Comparison of ENCODE assay signal across 12 cellular contexts in the genomic region with DNA sequence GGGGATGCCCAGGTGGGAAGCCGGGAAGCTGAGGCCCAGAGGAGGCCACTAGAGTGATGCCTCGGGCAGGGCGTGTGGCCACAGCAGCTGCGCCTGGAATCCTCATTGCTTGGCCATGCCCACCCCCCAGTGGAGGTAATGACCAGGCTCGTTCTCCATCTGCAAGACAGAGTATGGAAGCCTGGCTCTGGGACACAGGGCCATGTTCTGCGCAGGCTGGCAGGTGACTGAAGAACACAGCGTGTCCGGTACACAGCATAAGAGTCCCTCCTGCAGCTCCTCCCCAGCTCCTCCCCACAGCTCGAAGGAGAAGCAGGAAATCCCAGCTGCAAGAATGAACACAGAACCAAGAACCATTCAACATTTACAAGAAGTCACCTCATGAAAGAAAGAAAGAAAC.
A peak's percentile ranks its signal among the peaks of the same experiment; 100 is the strongest.
DNase-seq lines count a peak whose midpoint lies in the region; ATAC-seq, FAIRE-seq and TF ChIP-seq lines count a peak whose summit lies in the region.
"Had no signal": no experiment of that assay in that cellular context is flagged by ENCODE, and none has a peak within 500 bp of the region (broad histone marks: within the 10 kb centered on the region; RNA-seq: fewer than 3 reads in every experiment).

No MANE protein-coding gene starts in this region.

- peak overlapping the region in 36 of 59 donors; percentile 1 to 65 (median 42) for H3K27ac ChIP-seq in dorsolateral prefrontal cortex
- no peak overlapping the region for H3K27ac ChIP-seq in psoas muscle
- no peak overlapping the region for H3K27ac ChIP-seq in kidney (ENCODE audit: low read depth in 2 of 2, low read length in 2 of 2)

- DNase-seq in NCI-H510A treated with DMSO at 0.1 percent for 48 hours (lab: John Stamatoyannopoulos, UW) (peak; percentile 15), NCI-H510A (lab: John Stamatoyannopoulos, UW) (no peak), NCI-H2227 (lab: John Stamatoyannopoulos, UW; ENCODE audit: unreplicated experiment) (peak; percentile 56), dorsolateral prefrontal cortex (peak in 2 of 10 donors; percentile 38 to 48), psoas muscle (no peak), kidney (no peak), NCI-H1436 (lab: John Stamatoyannopoulos, UW) (no peak), AG20443 (ENCODE audit: low spot score) (no peak)
- DNase-seq: activated T-cell treated with anti-CD3 and anti-CD28 coated beads, Interleukin-2, amount 50 U/mL, for 4 hours; HCEC 1CT; natural killer cell; stimulated activated naive CD4-positive, alpha-beta T cell treated with Interleukin-2 at 50 U/mL for 16 hours had no signal

- H3K4me3 ChIP-seq in dorsolateral prefrontal cortex = peak overlapping the region in 4 of 59 donors; percentile 1 to 11 (median 8)
- H3K4me3 ChIP-seq in psoas muscle = no peak overlapping the region
- H3K4me3 ChIP-seq in kidney (ENCODE audit: low read length in 2 of 2) = no peak overlapping the region

- WGBS in psoas muscle, 3 donors = 46 to 67% (median 60%) methylated on average over 9 of the region's 9 CpGs

- FAIRE-seq in kidney (lab: Jason Lieb, UNC) = no peak

- peaks cover 15% of the 10 kb centered on the region for H3K4me1 ChIP-seq in psoas muscle
- H3K4me1 ChIP-seq in kidney (ENCODE audit: control insufficient read depth in 1 of 2, insufficient read depth in 1 of 2, low read depth in 1 of 2, low read length in 2 of 2) = peaks cover 4 to 8% of the 10 kb centered on the region in 2 donors

- H3K9ac ChIP-seq in kidney (ENCODE audit: low read length in 2 of 2) = no peak overlapping the region

- ATAC-seq in psoas muscle = peak in 3 of 4 donors; percentile 39 to 74 (median 67)

- H3K36me3 ChIP-seq in psoas muscle (ENCODE audit: insufficient read depth in 1 of 2, low read depth in 1 of 2) (no peaks in the 10 kb centered on the region), kidney (ENCODE audit: control insufficient read depth in 1 of 2, insufficient read depth in 2 of 2, low read length in 2 of 2) (no peaks in the 10 kb centered on the region)

- H3K9me3 ChIP-seq in psoas muscle = no peaks in the 10 kb centered on the region
- peaks cover 0 to under 1% of the 10 kb centered on the region in 2 donors for H3K9me3 ChIP-seq in kidney (ENCODE audit: control insufficient read depth in 1 of 2, low read length in 2 of 2)

- H3K27me3 ChIP-seq in dorsolateral prefrontal cortex = no peaks in the 10 kb centered on the region
- H3K27me3 ChIP-seq in psoas muscle (ENCODE audit: insufficient read depth in 3 of 3, low read length in 2 of 3) = no peaks in the 10 kb centered on the region

- intact Hi-C loops in dorsolateral prefrontal cortex (cut with DNase I) (no loop called here), psoas muscle (cut with DNase I) (loop anchor here (5.0 to 10.0 kb wide), 2 partner anchors 46 to 63 kb away; a partner anchor contains a TSS), kidney (cut with DNase I) (no loop called here)

- peak in 2 of 56 donors; percentile 16 to 18 for TF ChIP-seq CTCF in dorsolateral prefrontal cortex (IDR thresholded peaks at IDR 0.05 in 54 of 56, conservative IDR thresholded peaks at IDR 0.05 in 2 of 56; ENCODE audit: low read depth in 1 of 56, partially characterized antibody in 56 of 56)
- TF ChIP-seq CTCF in psoas muscle (IDR thresholded peaks at IDR 0.05) = no peak
- no peak for TF ChIP-seq CTCF in kidney (IDR thresholded peaks at IDR 0.05; ENCODE audit: borderline replicate concordance, extremely low read depth, insufficient read depth)

Comparison
In these comparisons a context has a peak if more than half of its experiments do, and no peak if none do; other contexts are left out.
1. DNase-seq: peak in NCI-H510A treated with DMSO at 0.1 percent for 48 hours (single experiment) and NCI-H2227 (single experiment); none in NCI-H510A (single experiment), psoas muscle (0 of 2), kidney (single experiment), NCI-H1436 (single experiment) and AG20443 (single experiment).
2. H3K27ac ChIP-seq: peak in dorsolateral prefrontal cortex (36 of 59); none in psoas muscle (single experiment) and kidney (0 of 2).
3. intact Hi-C loops: an anchor here in psoas muscle (5.0 to 10.0 kb wide); none called in dorsolateral prefrontal cortex and kidney.